1 cellular context compared by ENCODE assay signal in the genomic region with DNA sequence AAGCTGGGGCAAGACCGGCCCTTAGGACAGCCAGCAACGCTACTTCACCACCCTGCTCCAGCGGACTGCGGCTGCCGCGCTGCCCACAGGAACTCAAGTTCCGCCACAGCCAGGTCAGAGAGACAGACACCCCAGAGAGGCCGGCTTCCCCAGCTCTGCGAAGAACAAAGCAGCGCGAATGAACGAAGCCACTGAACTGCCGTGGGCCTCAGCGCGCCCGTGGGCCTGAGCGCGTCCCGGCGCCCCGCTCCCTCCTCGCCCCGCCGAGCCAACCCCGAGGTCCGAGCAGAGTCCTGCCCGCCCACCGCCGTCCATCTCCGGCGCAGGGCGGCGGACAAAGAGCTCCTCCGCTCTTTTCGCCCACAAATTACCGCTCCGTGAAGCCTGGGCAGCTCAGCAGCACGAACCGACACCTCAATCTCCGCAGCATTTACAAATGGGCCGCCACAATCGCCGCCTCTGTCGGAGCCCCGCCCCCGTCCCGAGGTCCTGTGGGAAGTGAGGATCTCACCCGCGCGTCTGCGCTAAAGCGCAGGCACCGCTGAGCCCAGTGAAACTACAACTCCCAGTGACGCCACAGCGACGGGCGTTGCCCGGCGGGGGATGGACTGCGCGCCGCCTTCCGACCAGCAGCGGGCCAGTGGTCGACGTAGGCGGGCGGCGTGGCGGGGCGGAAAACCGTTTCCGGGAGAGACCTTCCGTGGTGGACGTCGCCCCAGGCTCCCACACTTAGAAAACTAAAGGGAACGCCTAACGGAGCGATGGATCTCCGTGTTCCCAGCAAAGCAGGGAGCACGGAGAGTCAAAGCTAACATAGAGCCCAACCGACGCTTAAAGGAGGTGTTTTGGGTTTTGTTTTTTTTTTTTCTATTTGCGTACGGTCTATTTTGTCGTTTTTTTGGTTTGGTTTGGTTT.
TF ChIP-seq lines count a peak whose summit lies in the region.

No MANE protein-coding gene starts in this region.

TF ChIP-seq in HepG2, 621 proteins besides CTCF, POLR2A, EP300 and RAD21 (continued from another document and continues in another):
- TF ChIP-seq, protein P1, sequence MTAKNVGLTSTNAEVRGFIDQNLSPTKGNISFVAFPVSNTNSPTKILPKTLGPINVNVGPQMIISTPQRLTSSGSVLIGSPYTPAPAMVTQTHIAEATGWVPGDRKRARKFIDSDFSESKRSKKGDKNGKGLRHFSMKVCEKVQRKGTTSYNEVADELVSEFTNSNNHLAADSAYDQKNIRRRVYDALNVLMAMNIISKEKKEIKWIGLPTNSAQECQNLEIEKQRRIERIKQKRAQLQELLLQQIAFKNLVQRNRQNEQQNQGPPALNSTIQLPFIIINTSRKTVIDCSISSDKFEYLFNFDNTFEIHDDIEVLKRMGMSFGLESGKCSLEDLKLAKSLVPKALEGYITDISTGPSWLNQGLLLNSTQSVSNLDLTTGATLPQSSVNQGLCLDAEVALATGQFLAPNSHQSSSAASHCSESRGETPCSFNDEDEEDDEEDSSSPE (CRISPR knock-in tag; IDR thresholded peaks at IDR 0.05) = peak; percentile 96
- TF ChIP-seq NFKBIZ (CRISPR knock-in tag; IDR thresholded peaks at IDR 0.05) (no peak), ERF (CRISPR knock-in tag; IDR thresholded peaks at IDR 0.05) (peak; percentile 33; the same call in 1 of the 2 replicates), FOSL2 (CRISPR knock-in tag; IDR thresholded peaks at IDR 0.05) (peak; percentile 8; the same call in 1 of the 2 replicates), ZFP90 (CRISPR knock-in tag; IDR thresholded peaks at IDR 0.05; ENCODE audit: borderline replicate concordance) (peak; percentile 48; the same call in 1 of the 2 replicates), KLF9 (CRISPR knock-in tag; IDR thresholded peaks at IDR 0.05; ENCODE audit: low read depth) (no peak), ZNF460 (CRISPR knock-in tag; IDR thresholded peaks at IDR 0.05; ENCODE audit: borderline replicate concordance) (peak; percentile 35; the same call in 1 of the 2 replicates), PPARG (CRISPR knock-in tag; conservative IDR thresholded peaks at IDR 0.05) (no peak), KDM2A (CRISPR knock-in tag; IDR thresholded peaks at IDR 0.05; ENCODE audit: borderline replicate concordance, low read depth) (peak; percentile 80; the same call in 1 of the 2 replicates), TBL1XR1 (IDR thresholded peaks at IDR 0.05; ENCODE audit: borderline replicate concordance, low read length, partially characterized antibody) (no peak), NFKB2 (CRISPR knock-in tag; IDR thresholded peaks at IDR 0.05; ENCODE audit: borderline replicate concordance) (peak; percentile 49; the same call in 1 of the 2 replicates), ZNF562 (CRISPR knock-in tag; IDR thresholded peaks at IDR 0.05; ENCODE audit: borderline replicate concordance) (no peak), ZNF263 (CRISPR knock-in tag; IDR thresholded peaks at IDR 0.05) (peak; percentile 100), HES4 (CRISPR knock-in tag; IDR thresholded peaks at IDR 0.05; ENCODE audit: borderline replicate concordance) (no peak), ZBTB21 (CRISPR knock-in tag; IDR thresholded peaks at IDR 0.05) (peak; percentile 26; the same call in 1 of the 2 replicates), SATB2 (CRISPR knock-in tag; IDR thresholded peaks at IDR 0.05) (no peak), SMAD9 (CRISPR knock-in tag; IDR thresholded peaks at IDR 0.05) (no peak), PHF20 (CRISPR knock-in tag; IDR thresholded peaks at IDR 0.05) (peak; percentile 80), ISL2 (CRISPR knock-in tag; IDR thresholded peaks at IDR 0.05) (peak; percentile 13; the same call in 1 of the 2 replicates), GLI4 (CRISPR knock-in tag; IDR thresholded peaks at IDR 0.05; ENCODE audit: borderline replicate concordance) (no peak), AGO2 (optimal IDR thresholded peaks at IDR 0.05; ENCODE audit: low read depth, low read length) (peak; percentile 58), WIZ (CRISPR knock-in tag; IDR thresholded peaks at IDR 0.05) (no peak), BCL6 (CRISPR knock-in tag; IDR thresholded peaks at IDR 0.05) (peak; percentile 18; the same call in 1 of the 2 replicates), MTF1 (CRISPR knock-in tag; IDR thresholded peaks at IDR 0.05) (no peak), CHD4 (IDR thresholded peaks at IDR 0.05; ENCODE audit: borderline replicate concordance, low read length) (no peak), EEA1 (CRISPR knock-in tag; IDR thresholded peaks at IDR 0.05; ENCODE audit: borderline replicate concordance) (no peak), RBAK (CRISPR knock-in tag; IDR thresholded peaks at IDR 0.05) (no peak), ATF7 (IDR thresholded peaks at IDR 0.05) (no peak), ATF7 (CRISPR knock-in tag; IDR thresholded peaks at IDR 0.05) (no peak), ZNF496 (CRISPR knock-in tag; IDR thresholded peaks at IDR 0.05; ENCODE audit: insufficient replicate concordance) (no peak), YEATS4 (CRISPR knock-in tag; IDR thresholded peaks at IDR 0.05; ENCODE audit: borderline replicate concordance) (peak; percentile 82; the same call in 1 of the 2 replicates), RNF2 (conservative IDR thresholded peaks at IDR 0.05; ENCODE audit: low read depth) (0 out of 2 replicates have a peak, but pooled peaks have one; percentile 40), ZNF556 (CRISPR knock-in tag; IDR thresholded peaks at IDR 0.05; ENCODE audit: borderline replicate concordance) (0 out of 2 replicates have a peak, but pooled peaks have one; percentile 34), RELA (CRISPR knock-in tag; IDR thresholded peaks at IDR 0.05) (no peak)
- TF ChIP-seq, protein P2, sequence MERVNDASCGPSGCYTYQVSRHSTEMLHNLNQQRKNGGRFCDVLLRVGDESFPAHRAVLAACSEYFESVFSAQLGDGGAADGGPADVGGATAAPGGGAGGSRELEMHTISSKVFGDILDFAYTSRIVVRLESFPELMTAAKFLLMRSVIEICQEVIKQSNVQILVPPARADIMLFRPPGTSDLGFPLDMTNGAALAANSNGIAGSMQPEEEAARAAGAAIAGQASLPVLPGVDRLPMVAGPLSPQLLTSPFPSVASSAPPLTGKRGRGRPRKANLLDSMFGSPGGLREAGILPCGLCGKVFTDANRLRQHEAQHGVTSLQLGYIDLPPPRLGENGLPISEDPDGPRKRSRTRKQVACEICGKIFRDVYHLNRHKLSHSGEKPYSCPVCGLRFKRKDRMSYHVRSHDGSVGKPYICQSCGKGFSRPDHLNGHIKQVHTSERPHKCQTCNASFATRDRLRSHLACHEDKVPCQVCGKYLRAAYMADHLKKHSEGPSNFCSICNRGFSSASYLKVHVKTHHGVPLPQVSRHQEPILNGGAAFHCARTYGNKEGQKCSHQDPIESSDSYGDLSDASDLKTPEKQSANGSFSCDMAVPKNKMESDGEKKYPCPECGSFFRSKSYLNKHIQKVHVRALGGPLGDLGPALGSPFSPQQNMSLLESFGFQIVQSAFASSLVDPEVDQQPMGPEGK (CRISPR knock-in tag; IDR thresholded peaks at IDR 0.05) = peak; percentile 50
- TF ChIP-seq, protein P3, sequence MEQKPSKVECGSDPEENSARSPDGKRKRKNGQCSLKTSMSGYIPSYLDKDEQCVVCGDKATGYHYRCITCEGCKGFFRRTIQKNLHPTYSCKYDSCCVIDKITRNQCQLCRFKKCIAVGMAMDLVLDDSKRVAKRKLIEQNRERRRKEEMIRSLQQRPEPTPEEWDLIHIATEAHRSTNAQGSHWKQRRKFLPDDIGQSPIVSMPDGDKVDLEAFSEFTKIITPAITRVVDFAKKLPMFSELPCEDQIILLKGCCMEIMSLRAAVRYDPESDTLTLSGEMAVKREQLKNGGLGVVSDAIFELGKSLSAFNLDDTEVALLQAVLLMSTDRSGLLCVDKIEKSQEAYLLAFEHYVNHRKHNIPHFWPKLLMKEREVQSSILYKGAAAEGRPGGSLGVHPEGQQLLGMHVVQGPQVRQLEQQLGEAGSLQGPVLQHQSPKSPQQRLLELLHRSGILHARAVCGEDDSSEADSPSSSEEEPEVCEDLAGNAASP (CRISPR knock-in tag; IDR thresholded peaks at IDR 0.05; ENCODE audit: borderline replicate concordance) = peak; percentile 4; the same call in 1 of the 2 replicates
- TF ChIP-seq, protein P4, sequence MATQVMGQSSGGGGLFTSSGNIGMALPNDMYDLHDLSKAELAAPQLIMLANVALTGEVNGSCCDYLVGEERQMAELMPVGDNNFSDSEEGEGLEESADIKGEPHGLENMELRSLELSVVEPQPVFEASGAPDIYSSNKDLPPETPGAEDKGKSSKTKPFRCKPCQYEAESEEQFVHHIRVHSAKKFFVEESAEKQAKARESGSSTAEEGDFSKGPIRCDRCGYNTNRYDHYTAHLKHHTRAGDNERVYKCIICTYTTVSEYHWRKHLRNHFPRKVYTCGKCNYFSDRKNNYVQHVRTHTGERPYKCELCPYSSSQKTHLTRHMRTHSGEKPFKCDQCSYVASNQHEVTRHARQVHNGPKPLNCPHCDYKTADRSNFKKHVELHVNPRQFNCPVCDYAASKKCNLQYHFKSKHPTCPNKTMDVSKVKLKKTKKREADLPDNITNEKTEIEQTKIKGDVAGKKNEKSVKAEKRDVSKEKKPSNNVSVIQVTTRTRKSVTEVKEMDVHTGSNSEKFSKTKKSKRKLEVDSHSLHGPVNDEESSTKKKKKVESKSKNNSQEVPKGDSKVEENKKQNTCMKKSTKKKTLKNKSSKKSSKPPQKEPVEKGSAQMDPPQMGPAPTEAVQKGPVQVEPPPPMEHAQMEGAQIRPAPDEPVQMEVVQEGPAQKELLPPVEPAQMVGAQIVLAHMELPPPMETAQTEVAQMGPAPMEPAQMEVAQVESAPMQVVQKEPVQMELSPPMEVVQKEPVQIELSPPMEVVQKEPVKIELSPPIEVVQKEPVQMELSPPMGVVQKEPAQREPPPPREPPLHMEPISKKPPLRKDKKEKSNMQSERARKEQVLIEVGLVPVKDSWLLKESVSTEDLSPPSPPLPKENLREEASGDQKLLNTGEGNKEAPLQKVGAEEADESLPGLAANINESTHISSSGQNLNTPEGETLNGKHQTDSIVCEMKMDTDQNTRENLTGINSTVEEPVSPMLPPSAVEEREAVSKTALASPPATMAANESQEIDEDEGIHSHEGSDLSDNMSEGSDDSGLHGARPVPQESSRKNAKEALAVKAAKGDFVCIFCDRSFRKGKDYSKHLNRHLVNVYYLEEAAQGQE (IDR thresholded peaks at IDR 0.05; ENCODE audit: borderline replicate concordance in 1 of 2, low read depth in 1 of 2, low read length in 2 of 2) = no peak
- TF ChIP-seq, protein P5, sequence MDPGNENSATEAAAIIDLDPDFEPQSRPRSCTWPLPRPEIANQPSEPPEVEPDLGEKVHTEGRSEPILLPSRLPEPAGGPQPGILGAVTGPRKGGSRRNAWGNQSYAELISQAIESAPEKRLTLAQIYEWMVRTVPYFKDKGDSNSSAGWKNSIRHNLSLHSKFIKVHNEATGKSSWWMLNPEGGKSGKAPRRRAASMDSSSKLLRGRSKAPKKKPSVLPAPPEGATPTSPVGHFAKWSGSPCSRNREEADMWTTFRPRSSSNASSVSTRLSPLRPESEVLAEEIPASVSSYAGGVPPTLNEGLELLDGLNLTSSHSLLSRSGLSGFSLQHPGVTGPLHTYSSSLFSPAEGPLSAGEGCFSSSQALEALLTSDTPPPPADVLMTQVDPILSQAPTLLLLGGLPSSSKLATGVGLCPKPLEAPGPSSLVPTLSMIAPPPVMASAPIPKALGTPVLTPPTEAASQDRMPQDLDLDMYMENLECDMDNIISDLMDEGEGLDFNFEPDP (CRISPR knock-in tag; conservative IDR thresholded peaks at IDR 0.05) = no peak
- TF ChIP-seq, protein P6, sequence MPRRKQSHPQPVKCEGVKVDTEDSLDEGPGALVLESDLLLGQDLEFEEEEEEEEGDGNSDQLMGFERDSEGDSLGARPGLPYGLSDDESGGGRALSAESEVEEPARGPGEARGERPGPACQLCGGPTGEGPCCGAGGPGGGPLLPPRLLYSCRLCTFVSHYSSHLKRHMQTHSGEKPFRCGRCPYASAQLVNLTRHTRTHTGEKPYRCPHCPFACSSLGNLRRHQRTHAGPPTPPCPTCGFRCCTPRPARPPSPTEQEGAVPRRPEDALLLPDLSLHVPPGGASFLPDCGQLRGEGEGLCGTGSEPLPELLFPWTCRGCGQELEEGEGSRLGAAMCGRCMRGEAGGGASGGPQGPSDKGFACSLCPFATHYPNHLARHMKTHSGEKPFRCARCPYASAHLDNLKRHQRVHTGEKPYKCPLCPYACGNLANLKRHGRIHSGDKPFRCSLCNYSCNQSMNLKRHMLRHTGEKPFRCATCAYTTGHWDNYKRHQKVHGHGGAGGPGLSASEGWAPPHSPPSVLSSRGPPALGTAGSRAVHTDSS (CRISPR knock-in tag; conservative IDR thresholded peaks at IDR 0.05) = no peak
- TF ChIP-seq, protein P7, sequence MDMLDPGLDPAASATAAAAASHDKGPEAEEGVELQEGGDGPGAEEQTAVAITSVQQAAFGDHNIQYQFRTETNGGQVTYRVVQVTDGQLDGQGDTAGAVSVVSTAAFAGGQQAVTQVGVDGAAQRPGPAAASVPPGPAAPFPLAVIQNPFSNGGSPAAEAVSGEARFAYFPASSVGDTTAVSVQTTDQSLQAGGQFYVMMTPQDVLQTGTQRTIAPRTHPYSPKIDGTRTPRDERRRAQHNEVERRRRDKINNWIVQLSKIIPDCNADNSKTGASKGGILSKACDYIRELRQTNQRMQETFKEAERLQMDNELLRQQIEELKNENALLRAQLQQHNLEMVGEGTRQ (IDR thresholded peaks at IDR 0.05; ENCODE audit: low read depth, low read length) = no peak
- TF ChIP-seq, protein P7 (CRISPR knock-in tag; IDR thresholded peaks at IDR 0.05; ENCODE audit: borderline replicate concordance) = no peak
- TF ChIP-seq, protein P8, sequence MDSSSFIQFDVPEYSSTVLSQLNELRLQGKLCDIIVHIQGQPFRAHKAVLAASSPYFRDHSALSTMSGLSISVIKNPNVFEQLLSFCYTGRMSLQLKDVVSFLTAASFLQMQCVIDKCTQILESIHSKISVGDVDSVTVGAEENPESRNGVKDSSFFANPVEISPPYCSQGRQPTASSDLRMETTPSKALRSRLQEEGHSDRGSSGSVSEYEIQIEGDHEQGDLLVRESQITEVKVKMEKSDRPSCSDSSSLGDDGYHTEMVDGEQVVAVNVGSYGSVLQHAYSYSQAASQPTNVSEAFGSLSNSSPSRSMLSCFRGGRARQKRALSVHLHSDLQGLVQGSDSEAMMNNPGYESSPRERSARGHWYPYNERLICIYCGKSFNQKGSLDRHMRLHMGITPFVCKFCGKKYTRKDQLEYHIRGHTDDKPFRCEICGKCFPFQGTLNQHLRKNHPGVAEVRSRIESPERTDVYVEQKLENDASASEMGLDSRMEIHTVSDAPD (CRISPR knock-in tag; IDR thresholded peaks at IDR 0.05) = no peak
- TF ChIP-seq, protein P9, sequence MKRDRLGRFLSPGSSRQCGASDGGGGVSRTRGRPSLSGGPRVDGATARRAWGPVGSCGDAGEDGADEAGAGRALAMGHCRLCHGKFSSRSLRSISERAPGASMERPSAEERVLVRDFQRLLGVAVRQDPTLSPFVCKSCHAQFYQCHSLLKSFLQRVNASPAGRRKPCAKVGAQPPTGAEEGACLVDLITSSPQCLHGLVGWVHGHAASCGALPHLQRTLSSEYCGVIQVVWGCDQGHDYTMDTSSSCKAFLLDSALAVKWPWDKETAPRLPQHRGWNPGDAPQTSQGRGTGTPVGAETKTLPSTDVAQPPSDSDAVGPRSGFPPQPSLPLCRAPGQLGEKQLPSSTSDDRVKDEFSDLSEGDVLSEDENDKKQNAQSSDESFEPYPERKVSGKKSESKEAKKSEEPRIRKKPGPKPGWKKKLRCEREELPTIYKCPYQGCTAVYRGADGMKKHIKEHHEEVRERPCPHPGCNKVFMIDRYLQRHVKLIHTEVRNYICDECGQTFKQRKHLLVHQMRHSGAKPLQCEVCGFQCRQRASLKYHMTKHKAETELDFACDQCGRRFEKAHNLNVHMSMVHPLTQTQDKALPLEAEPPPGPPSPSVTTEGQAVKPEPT (CRISPR knock-in tag; IDR thresholded peaks at IDR 0.05; ENCODE audit: low read depth) = no peak
